Comparison of ENCODE assay signal across 1 cellular context in the genomic region with DNA sequence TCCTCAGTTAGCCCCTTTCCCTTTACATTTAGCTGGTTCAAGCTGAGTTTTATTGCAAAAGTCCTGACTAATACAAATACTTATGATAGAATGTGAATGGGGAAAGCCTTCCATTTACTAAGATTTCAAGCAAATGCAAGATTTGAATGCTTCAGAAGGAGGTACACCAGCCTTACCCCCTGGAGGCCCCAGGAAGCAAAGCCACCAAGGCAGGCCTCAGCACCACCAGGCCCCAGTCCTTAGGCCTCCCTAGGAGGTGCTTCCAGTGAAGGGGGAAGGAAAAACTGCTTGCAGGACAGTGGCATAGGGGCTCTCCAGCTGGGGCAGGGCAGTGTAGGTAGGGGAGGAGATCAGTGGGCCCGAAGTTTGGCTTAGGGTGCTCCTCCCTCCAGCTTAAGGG.
TF ChIP-seq lines count a peak whose summit lies in the region.

No MANE protein-coding gene starts in this region.

TF ChIP-seq in HCT116, 20 proteins besides CTCF, POLR2A, EP300 and RAD21 (continued from another document):
- TF ChIP-seq, protein P1, sequence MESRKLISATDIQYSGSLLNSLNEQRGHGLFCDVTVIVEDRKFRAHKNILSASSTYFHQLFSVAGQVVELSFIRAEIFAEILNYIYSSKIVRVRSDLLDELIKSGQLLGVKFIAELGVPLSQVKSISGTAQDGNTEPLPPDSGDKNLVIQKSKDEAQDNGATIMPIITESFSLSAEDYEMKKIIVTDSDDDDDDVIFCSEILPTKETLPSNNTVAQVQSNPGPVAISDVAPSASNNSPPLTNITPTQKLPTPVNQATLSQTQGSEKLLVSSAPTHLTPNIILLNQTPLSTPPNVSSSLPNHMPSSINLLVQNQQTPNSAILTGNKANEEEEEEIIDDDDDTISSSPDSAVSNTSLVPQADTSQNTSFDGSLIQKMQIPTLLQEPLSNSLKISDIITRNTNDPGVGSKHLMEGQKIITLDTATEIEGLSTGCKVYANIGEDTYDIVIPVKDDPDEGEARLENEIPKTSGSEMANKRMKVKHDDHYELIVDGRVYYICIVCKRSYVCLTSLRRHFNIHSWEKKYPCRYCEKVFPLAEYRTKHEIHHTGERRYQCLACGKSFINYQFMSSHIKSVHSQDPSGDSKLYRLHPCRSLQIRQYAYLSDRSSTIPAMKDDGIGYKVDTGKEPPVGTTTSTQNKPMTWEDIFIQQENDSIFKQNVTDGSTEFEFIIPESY (IDR thresholded peaks at IDR 0.05; ENCODE audit: extremely low read depth, insufficient replicate concordance, low read length) = no peak
- TF ChIP-seq SP1 (IDR thresholded peaks at IDR 0.05; ENCODE audit: low read depth) (no peak), YY1 (IDR thresholded peaks at IDR 0.05; ENCODE audit: extremely low read depth, insufficient replicate concordance, low read depth, low read length) (no peak), EZH2 (IDR thresholded peaks at IDR 0.05) (no peak), EGR1 (IDR thresholded peaks at IDR 0.05; ENCODE audit: low read depth) (no peak), CEBPB (IDR thresholded peaks at IDR 0.05; ENCODE audit: low read depth) (no peak), POLR2AphosphoS5 (IDR thresholded peaks at IDR 0.05; ENCODE audit: low read depth, low read length) (no peak)
